In genomic region chr2:7571701-7572100, GRCh38 we compare ENCODE assay signal across 19 cellular contexts.
DNase-seq lines count a peak whose midpoint lies in the region; ATAC-seq lines count a peak whose summit lies in the region.
"Had no signal": no experiment of that assay in that cellular context is flagged by ENCODE, and none has a peak within 500 bp of the region (broad histone marks: within the 10 kb centered on the region; RNA-seq: fewer than 3 reads in every experiment).

No MANE protein-coding gene starts in this region.

- peaks cover 16% of the 10 kb centered on the region for H3K36me3 Mint-ChIP-seq in T-helper 1 cell treated with Interleukin-12 subunit alpha and Interleukin-12 subunit beta and Interleukin-4 antibody, amounts not matched to agents 30 μg/mL and 1 μg/mL, for 36 hours (ENCODE audit: low read depth)
- peaks cover 11 to 43% of the 10 kb centered on the region in 2 donors for H3K36me3 Mint-ChIP-seq in activated T-cell treated with anti-CD3 and anti-CD28 coated beads, Interleukin-2, amount 50 U/mL, for 72 hours (ENCODE audit: insufficient read depth in 2 of 2)
- peaks cover 19% of the 10 kb centered on the region for H3K36me3 Mint-ChIP-seq in activated T-cell treated with anti-CD3 and anti-CD28 coated beads, Interleukin-2, amount 50 U/mL, for 24 hours (ENCODE audit: low read depth)
- H3K36me3 Mint-ChIP-seq in activated naive CD8-positive, alpha-beta T cell treated with anti-CD3 and anti-CD28 coated beads for 36 hours, result peaks cover 34% of the 10 kb centered on the region
- H3K36me3 Mint-ChIP-seq: CD14-positive monocyte, IgD-negative memory B cell had no signal

- no peaks in the 10 kb centered on the region for H3K27me3 Mint-ChIP-seq in T-helper 1 cell treated with Interleukin-12 subunit alpha and Interleukin-12 subunit beta and Interleukin-4 antibody, amounts not matched to agents 30 μg/mL and 1 μg/mL, for 36 hours (ENCODE audit: low read depth)
- H3K27me3 Mint-ChIP-seq in activated T-cell treated with anti-CD3 and anti-CD28 coated beads, Interleukin-2, amount 50 U/mL, for 72 hours (ENCODE audit: low read depth), result no peaks in the 10 kb centered on the region
- no peaks in the 10 kb centered on the region for H3K27me3 Mint-ChIP-seq in activated T-cell treated with anti-CD3 and anti-CD28 coated beads, Interleukin-2, amount 50 U/mL, for 24 hours
- H3K27me3 Mint-ChIP-seq in activated naive CD8-positive, alpha-beta T cell treated with anti-CD3 and anti-CD28 coated beads for 36 hours, result no peaks in the 10 kb centered on the region
- no peaks in the 10 kb centered on the region for H3K27me3 Mint-ChIP-seq in stimulated activated naive CD8-positive, alpha-beta T cell treated with anti-CD3 and anti-CD28 coated beads, Interleukin-15, amount 100 ng/mL, for 72 hours

- ATAC-seq in activated T-cell treated with anti-CD3 and anti-CD28 coated beads, Interleukin-2, amount 50 U/mL, for 72 hours (replicated peaks in 1 of 2), result no peak
- no peak for ATAC-seq in stimulated activated naive CD8-positive, alpha-beta T cell treated with anti-CD3 and anti-CD28 coated beads, Interleukin-15, amount 100 ng/mL, for 72 hours
- ATAC-seq in HG03135 (IDR thresholded peaks at IDR 0.05; ENCODE audit: unreplicated experiment), result no peak
- ATAC-seq: HCT116, Panc1 had no signal

- peaks cover 15% of the 10 kb centered on the region for H3K9me3 Mint-ChIP-seq in T-helper 1 cell treated with Interleukin-12 subunit alpha and Interleukin-12 subunit beta and Interleukin-4 antibody, amounts not matched to agents 30 μg/mL and 1 μg/mL, for 36 hours
- H3K9me3 Mint-ChIP-seq in activated T-cell treated with anti-CD3 and anti-CD28 coated beads, Interleukin-2, amount 50 U/mL, for 72 hours, result peaks cover 4 to 5% of the 10 kb centered on the region in 2 donors
- peaks cover 12% of the 10 kb centered on the region for H3K9me3 Mint-ChIP-seq in activated T-cell treated with anti-CD3 and anti-CD28 coated beads, Interleukin-2, amount 50 U/mL, for 24 hours
- peaks cover 16% of the 10 kb centered on the region for H3K9me3 Mint-ChIP-seq in activated naive CD8-positive, alpha-beta T cell treated with anti-CD3 and anti-CD28 coated beads for 36 hours
- peaks cover 20 to 21% of the 10 kb centered on the region in 2 donors for H3K9me3 Mint-ChIP-seq in stimulated activated naive CD8-positive, alpha-beta T cell treated with anti-CD3 and anti-CD28 coated beads, Interleukin-15, amount 100 ng/mL, for 72 hours

- peaks cover 44% of the 10 kb centered on the region for H3K4me1 Mint-ChIP-seq in T-helper 1 cell treated with Interleukin-12 subunit alpha and Interleukin-12 subunit beta and Interleukin-4 antibody, amounts not matched to agents 30 μg/mL and 1 μg/mL, for 36 hours (ENCODE audit: low read depth)
- H3K4me1 Mint-ChIP-seq in activated T-cell treated with anti-CD3 and anti-CD28 coated beads, Interleukin-2, amount 50 U/mL, for 72 hours (ENCODE audit: low read depth), result peaks cover 84% of the 10 kb centered on the region
- peaks cover 72% of the 10 kb centered on the region for H3K4me1 Mint-ChIP-seq in activated T-cell treated with anti-CD3 and anti-CD28 coated beads, Interleukin-2, amount 50 U/mL, for 24 hours (ENCODE audit: low read depth)
- peaks cover 58% of the 10 kb centered on the region for H3K4me1 Mint-ChIP-seq in activated naive CD8-positive, alpha-beta T cell treated with anti-CD3 and anti-CD28 coated beads for 36 hours
- H3K4me1 Mint-ChIP-seq in stimulated activated naive CD8-positive, alpha-beta T cell treated with anti-CD3 and anti-CD28 coated beads, Interleukin-15, amount 100 ng/mL, for 72 hours, result peaks cover 75% of the 10 kb centered on the region
- H3K4me1 Mint-ChIP-seq: CD14-positive monocyte, IgD-negative memory B cell had no signal

- H3K27ac Mint-ChIP-seq in T-helper 1 cell treated with Interleukin-12 subunit alpha and Interleukin-12 subunit beta and Interleukin-4 antibody, amounts not matched to agents 30 μg/mL and 1 μg/mL, for 36 hours, result peak overlapping the region; percentile 27
- H3K27ac Mint-ChIP-seq in activated T-cell treated with anti-CD3 and anti-CD28 coated beads, Interleukin-2, amount 50 U/mL, for 72 hours, result peak overlapping the region; percentile 56
- no peak overlapping the region for H3K27ac Mint-ChIP-seq in activated T-cell treated with anti-CD3 and anti-CD28 coated beads, Interleukin-2, amount 50 U/mL, for 24 hours
- peak overlapping the region; percentile 30 for H3K27ac Mint-ChIP-seq in activated naive CD8-positive, alpha-beta T cell treated with anti-CD3 and anti-CD28 coated beads for 36 hours
- H3K27ac Mint-ChIP-seq in stimulated activated naive CD8-positive, alpha-beta T cell treated with anti-CD3 and anti-CD28 coated beads, Interleukin-15, amount 100 ng/mL, for 72 hours, result peak overlapping the region in 1 of 2 donors; percentile 55
- H3K27ac Mint-ChIP-seq: CD14-positive monocyte had no signal

- no peak for DNase-seq in T-helper 1 cell
- no peak for DNase-seq in activated T-cell treated with anti-CD3 and anti-CD28 coated beads, Interleukin-2, amount 50 U/mL, for 72 hours
- no peak for DNase-seq in activated T-cell treated with anti-CD3 and anti-CD28 coated beads, Interleukin-2, amount 50 U/mL, for 24 hours
- no peak for DNase-seq in activated naive CD8-positive, alpha-beta T cell treated with anti-CD3 and anti-CD28 coated beads for 36 hours
- no peak for DNase-seq in stimulated activated naive CD8-positive, alpha-beta T cell treated with anti-CD3 and anti-CD28 coated beads, Interleukin-15, amount 100 ng/mL, for 72 hours
- no peak for DNase-seq in DMS 273 (lab: John Stamatoyannopoulos, UW; ENCODE audit: unreplicated experiment)
- DNase-seq: 8988T, ACHN, BE2C, MM.1S, NCI-H2029 treated with DMSO at 0.1 percent for 48 hours, NCI-H2227 treated with DMSO at 0.1 percent for 48 hours, NCI-H526 treated with DMSO at 0.1 percent for 48 hours had no signal

- no peak overlapping the region for H3K4me3 Mint-ChIP-seq in T-helper 1 cell treated with Interleukin-12 subunit alpha and Interleukin-12 subunit beta and Interleukin-4 antibody, amounts not matched to agents 30 μg/mL and 1 μg/mL, for 36 hours
- H3K4me3 Mint-ChIP-seq in activated T-cell treated with anti-CD3 and anti-CD28 coated beads, Interleukin-2, amount 50 U/mL, for 72 hours, result peak overlapping the region; percentile 31 to 57
- no peak overlapping the region for H3K4me3 Mint-ChIP-seq in activated T-cell treated with anti-CD3 and anti-CD28 coated beads, Interleukin-2, amount 50 U/mL, for 24 hours
- H3K4me3 Mint-ChIP-seq in activated naive CD8-positive, alpha-beta T cell treated with anti-CD3 and anti-CD28 coated beads for 36 hours, result no peak overlapping the region
- H3K4me3 Mint-ChIP-seq in stimulated activated naive CD8-positive, alpha-beta T cell treated with anti-CD3 and anti-CD28 coated beads, Interleukin-15, amount 100 ng/mL, for 72 hours, result peak overlapping the region; percentile 17 to 28
- H3K4me3 Mint-ChIP-seq: CD14-positive monocyte, IgD-negative memory B cell had no signal

Comparison
In these comparisons a context has a peak if more than half of its experiments do, and no peak if none do; other contexts are left out.
1. H3K4me3 Mint-ChIP-seq: peak in activated T-cell treated with anti-CD3 and anti-CD28 coated beads, Interleukin-2, amount 50 U/mL, for 72 hours (2 of 2) and stimulated activated naive CD8-positive, alpha-beta T cell treated with anti-CD3 and anti-CD28 coated beads, Interleukin-15, amount 100 ng/mL, for 72 hours (2 of 2); none in T-helper 1 cell treated with Interleukin-12 subunit alpha and Interleukin-12 subunit beta and Interleukin-4 antibody, amounts not matched to agents 30 μg/mL and 1 μg/mL, for 36 hours (single experiment), activated T-cell treated with anti-CD3 and anti-CD28 coated beads, Interleukin-2, amount 50 U/mL, for 24 hours (single experiment) and activated naive CD8-positive, alpha-beta T cell treated with anti-CD3 and anti-CD28 coated beads for 36 hours (single experiment).